Comparison of ENCODE assay signal across 15 cellular contexts in genomic region chr10:369441-370221, GRCh38.
DNase-seq lines count a peak whose midpoint lies in the region; ATAC-seq, FAIRE-seq and TF ChIP-seq lines count a peak whose summit lies in the region.
"Had no signal": no experiment of that assay in that cellular context is flagged by ENCODE, and none has a peak within 500 bp of the region (broad histone marks: within the 10 kb centered on the region; RNA-seq: fewer than 3 reads in every experiment).

No MANE protein-coding gene starts in this region.

- FAIRE-seq in bronchial epithelial cell (lab: Jason Lieb, UNC), result peak; percentile 62

- H3K4me3 ChIP-seq in bronchial epithelial cell (ENCODE audit: low read depth, low read length) (no peak overlapping the region), skeletal muscle cell (ENCODE audit: low read depth, low read length) (no peak overlapping the region)

- no peak for ATAC-seq in left lobe of liver
- ATAC-seq: stimulated activated memory B cell treated with anti-CD40 and anti-IgM and Interleukin-4, amounts not matched to agents 10 μg/mL and 1 μg/mL and 100 μg/mL, for 72 hours had no signal

- H3K36me3 ChIP-seq in bronchial epithelial cell (ENCODE audit: control insufficient read depth, insufficient read depth, low read length), result no peaks in the 10 kb centered on the region

- H3K27me3 ChIP-seq in bronchial epithelial cell (ENCODE audit: control insufficient read depth, insufficient read depth, low read length), result no peaks in the 10 kb centered on the region

- no peak for TF ChIP-seq CTCF in bronchial epithelial cell (IDR thresholded peaks at IDR 0.05; ENCODE audit: insufficient read depth, low read length, severe bottlenecking)

- DNase-seq in GM04503 (ENCODE audit: low read depth) (peak; percentile 75), bronchial epithelial cell (ENCODE audit: low read depth) (no peak), inferior parietal cortex (ENCODE audit: extremely low spot score) (peak; percentile 36), skeletal muscle cell (ENCODE audit: low read depth) (peak; percentile 32), left lobe of liver (ENCODE audit: low spot score) (no peak), NCI-H187 treated with DMSO at 0.1 percent for 48 hours (lab: John Stamatoyannopoulos, UW) (no peak), CD1c-positive myeloid dendritic cell (ENCODE audit: extremely low spot score) (no peak), midbrain (lab: John Stamatoyannopoulos, UW) (no peak)
- DNase-seq: activated naive CD8-positive, alpha-beta T cell treated with anti-CD3 and anti-CD28 coated beads for 36 hours; COR-L47; MM.1S; NCI-H2171 treated with DMSO at 0.1 percent for 48 hours; stimulated activated CD4-positive, alpha-beta T cell treated with anti-CD3 and anti-CD28 coated beads, Interleukin-1b, Interleukin-23, amount 100 ng/mL, for 48 hours; T-helper 2 cell had no signal

Comparison
In these comparisons a context has a peak if more than half of its experiments do, and no peak if none do; other contexts are left out.
1. DNase-seq: peak in GM04503 (single experiment), inferior parietal cortex (single experiment) and skeletal muscle cell (single experiment); none in bronchial epithelial cell (single experiment), left lobe of liver (single experiment), NCI-H187 treated with DMSO at 0.1 percent for 48 hours (single experiment), CD1c-positive myeloid dendritic cell (single experiment) and midbrain (single experiment).